In genomic region chr1:207103892-207104373, GRCh38 we compare ENCODE assay signal across 2 cellular contexts.
TF ChIP-seq lines count a peak whose summit lies in the region.

Gene C4BPA (plus strand): TSS chr1:207104233. CDS start chr1:207113026, 8,793 bp downstream.

TF ChIP-seq in WTC11, 78 proteins besides CTCF, POLR2A, EP300 and RAD21:
- TF ChIP-seq ZMAT4 (CRISPR knock-in tag; IDR thresholded peaks at IDR 0.05) (no peak), TP53 (CRISPR knock-in tag; IDR thresholded peaks at IDR 0.05) (no peak), RORB (CRISPR knock-in tag; IDR thresholded peaks at IDR 0.05) (no peak), JUN (CRISPR knock-in tag; IDR thresholded peaks at IDR 0.05) (no peak), ATF2 (CRISPR knock-in tag; IDR thresholded peaks at IDR 0.05; ENCODE audit: borderline replicate concordance, low read depth) (no peak), GTF2I (CRISPR knock-in tag; conservative IDR thresholded peaks at IDR 0.05) (no peak), GABPB1 (CRISPR knock-in tag; IDR thresholded peaks at IDR 0.05) (peak; percentile 52; the same call in 1 of the 2 replicates), ZNF423 (CRISPR knock-in tag; IDR thresholded peaks at IDR 0.05) (no peak)

TF ChIP-seq in HepG2, 621 proteins besides CTCF, POLR2A, EP300 and RAD21 (continues in another document):
- no peak for TF ChIP-seq ZNF777 (CRISPR knock-in tag; IDR thresholded peaks at IDR 0.05)
- no peak for TF ChIP-seq ZNF547 (CRISPR knock-in tag; IDR thresholded peaks at IDR 0.05)
- no peak for TF ChIP-seq ZNF576 (CRISPR knock-in tag; IDR thresholded peaks at IDR 0.05)
- TF ChIP-seq PRDM4 (CRISPR knock-in tag; IDR thresholded peaks at IDR 0.05; ENCODE audit: borderline replicate concordance) = no peak
- TF ChIP-seq MXD1 (CRISPR knock-in tag; IDR thresholded peaks at IDR 0.05) = no peak
- no peak for TF ChIP-seq U2AF2 (IDR thresholded peaks at IDR 0.05; ENCODE audit: low read depth, low read length)
- no peak for TF ChIP-seq PBX2 (CRISPR knock-in tag; IDR thresholded peaks at IDR 0.05)
- no peak for TF ChIP-seq MTERF4 (CRISPR knock-in tag; IDR thresholded peaks at IDR 0.05)
- TF ChIP-seq ZNF644 (CRISPR knock-in tag; IDR thresholded peaks at IDR 0.05; ENCODE audit: low read depth) = peak; percentile 94
- TF ChIP-seq FOXA3 (CRISPR knock-in tag; IDR thresholded peaks at IDR 0.05) = peak; percentile 95
- no peak for TF ChIP-seq ETS1 (CRISPR knock-in tag; IDR thresholded peaks at IDR 0.05)
- no peak for TF ChIP-seq ZNF276 (CRISPR knock-in tag; IDR thresholded peaks at IDR 0.05; ENCODE audit: low read depth)
- TF ChIP-seq KDM6A (CRISPR knock-in tag; IDR thresholded peaks at IDR 0.05; ENCODE audit: low read depth) = peak; percentile 38; the same call in 1 of the 2 replicates
- TF ChIP-seq MBD4 (IDR thresholded peaks at IDR 0.05; ENCODE audit: borderline replicate concordance, low read length) = no peak
- no peak for TF ChIP-seq NRL (CRISPR knock-in tag; IDR thresholded peaks at IDR 0.05; ENCODE audit: borderline replicate concordance)
- peak; percentile 30; the same call in 1 of the 2 replicates for TF ChIP-seq GABPB1 (CRISPR knock-in tag; IDR thresholded peaks at IDR 0.05)
- no peak for TF ChIP-seq ZNF549 (CRISPR knock-in tag; IDR thresholded peaks at IDR 0.05)
- TF ChIP-seq ZNF687 (CRISPR knock-in tag; IDR thresholded peaks at IDR 0.05) = no peak
- TF ChIP-seq KLF16 (CRISPR knock-in tag; IDR thresholded peaks at IDR 0.05) = peak in 1 of 2 experiments; percentile 80; a peak in 1 of 4 replicates
- no peak for TF ChIP-seq SOX6 (IDR thresholded peaks at IDR 0.05)
- TF ChIP-seq SOX6 (CRISPR knock-in tag; IDR thresholded peaks at IDR 0.05) = peak; percentile 91
- no peak for TF ChIP-seq ZNF674 (CRISPR knock-in tag; IDR thresholded peaks at IDR 0.05; ENCODE audit: low read depth)
- TF ChIP-seq GLI4 (CRISPR knock-in tag; IDR thresholded peaks at IDR 0.05; ENCODE audit: borderline replicate concordance) = no peak
- TF ChIP-seq ZNF878 (CRISPR knock-in tag; IDR thresholded peaks at IDR 0.05) = no peak
- no peak for TF ChIP-seq EZH2 (conservative IDR thresholded peaks at IDR 0.05; ENCODE audit: low read depth, low read length)
- TF ChIP-seq KLF9 (CRISPR knock-in tag; IDR thresholded peaks at IDR 0.05; ENCODE audit: low read depth) = no peak
- TF ChIP-seq ZNF280B (CRISPR knock-in tag; IDR thresholded peaks at IDR 0.05; ENCODE audit: borderline replicate concordance) = no peak
- no peak for TF ChIP-seq CHD4 (IDR thresholded peaks at IDR 0.05; ENCODE audit: borderline replicate concordance, low read length)
- TF ChIP-seq CEBPZ (IDR thresholded peaks at IDR 0.05; ENCODE audit: low read length) = no peak
- TF ChIP-seq ZNF839 (CRISPR knock-in tag; IDR thresholded peaks at IDR 0.05; ENCODE audit: borderline replicate concordance) = no peak
- TF ChIP-seq GMEB1 (CRISPR knock-in tag; IDR thresholded peaks at IDR 0.05; ENCODE audit: borderline replicate concordance) = no peak
- TF ChIP-seq CREBL2 (CRISPR knock-in tag; IDR thresholded peaks at IDR 0.05; ENCODE audit: borderline replicate concordance) = no peak
- TF ChIP-seq ELF4 (CRISPR knock-in tag; IDR thresholded peaks at IDR 0.05; ENCODE audit: borderline replicate concordance) = no peak
- no peak for TF ChIP-seq ZNF713 (CRISPR knock-in tag; IDR thresholded peaks at IDR 0.05)
- TF ChIP-seq MED1 (CRISPR knock-in tag; IDR thresholded peaks at IDR 0.05) = peak; percentile 73
